In genomic region chrX:39445336-39445735, GRCh38 we compare ENCODE assay signal across 8 cellular contexts.
DNase-seq lines count a peak whose midpoint lies in the region; ATAC-seq and TF ChIP-seq lines count a peak whose summit lies in the region.

No MANE protein-coding gene starts in this region.

- WGBS in adrenal gland, 4 donors, result 61 to 91% (median 73%) methylated on average over 3 to 4 of the region's 4 CpGs
- 55% methylated on average over 4 of the region's 4 CpGs for WGBS in prostate gland

- TF ChIP-seq CTCF in GM12872 (IDR thresholded peaks at IDR 0.05; ENCODE audit: insufficient read depth, low read depth, low read length) (peak; percentile 41; the same call in 2 of the 3 replicates), adrenal gland (IDR thresholded peaks at IDR 0.05) (peak in 4 of 6 experiments; percentile 27 to 41 (median 32)), prostate gland (IDR thresholded peaks at IDR 0.05) (peak in 1 of 4 experiments; percentile 25)

- H3K27me3 ChIP-seq in NT2/D1 (ENCODE audit: insufficient read depth, insufficient read length) (no peaks in the 10 kb centered on the region), adrenal gland (peaks cover 11% of the 10 kb centered on the region), prostate gland (replicated peaks; ENCODE audit: insufficient read depth) (no peaks in the 10 kb centered on the region)

- H3K36me3 ChIP-seq in NT2/D1 (ENCODE audit: insufficient read depth, insufficient read length, low read length) (no peaks in the 10 kb centered on the region), adrenal gland (replicated peaks in 1 of 2) (no peaks in the 10 kb centered on the region), prostate gland (no peaks in the 10 kb centered on the region)

- intact Hi-C loops in adrenal gland (cut with DNase I), result no loop called here
- intact Hi-C loops in prostate gland (cut with DNase I), result no loop called here

- DNase-seq in NT2/D1 (ENCODE audit: low read depth, low spot score), result peak; percentile 27
- peak in 4 of 7 donors; percentile 25 to 54 (median 44) for DNase-seq in adrenal gland
- peak; percentile 4 for DNase-seq in prostate gland (ENCODE audit: low spot score)

- no peak overlapping the region for H3K9ac ChIP-seq in NT2/D1 (ENCODE audit: insufficient read length, low read depth)

- H3K4me3 ChIP-seq in NT2/D1 (ENCODE audit: insufficient read length, low read depth) (no peak overlapping the region), adrenal gland (no peak overlapping the region), prostate gland (no peak overlapping the region)

- H3K9me3 ChIP-seq in NT2/D1 (ENCODE audit: insufficient read depth, low read length), result no peaks in the 10 kb centered on the region
- H3K9me3 ChIP-seq in adrenal gland (replicated peaks in 1 of 3), result no peaks in the 10 kb centered on the region
- no peaks in the 10 kb centered on the region for H3K9me3 ChIP-seq in prostate gland

- H3K27ac ChIP-seq in adrenal gland (no peak overlapping the region), prostate gland (no peak overlapping the region)

- ATAC-seq in GM19035 (IDR thresholded peaks at IDR 0.05; ENCODE audit: unreplicated experiment) (no peak), HG03354 (IDR thresholded peaks at IDR 0.05; ENCODE audit: poor library complexity, severe bottlenecking, unreplicated experiment) (no peak), HG02642 (IDR thresholded peaks at IDR 0.05; ENCODE audit: poor library complexity, unreplicated experiment) (no peak), GM18868 (IDR thresholded peaks at IDR 0.05; ENCODE audit: unreplicated experiment) (no peak)

- H3K4me1 ChIP-seq in NT2/D1 (ENCODE audit: insufficient read depth, insufficient read length), result no peaks in the 10 kb centered on the region
- H3K4me1 ChIP-seq in adrenal gland (replicated peaks in 1 of 2), result no peaks in the 10 kb centered on the region
- no peaks in the 10 kb centered on the region for H3K4me1 ChIP-seq in prostate gland (replicated peaks)

- no peak for TF ChIP-seq POLR2A in adrenal gland (IDR thresholded peaks at IDR 0.05)
- TF ChIP-seq POLR2A in prostate gland (IDR thresholded peaks at IDR 0.05), result no peak
